In genomic region chr16:11296706-11297491, GRCh38 we compare ENCODE assay signal across 10 cellular contexts. TPM values are rescaled to one million over a fixed set of nuclear protein-coding genes. Genes with fewer than 3 reads are reported as not detected.
DNase-seq lines count a peak whose midpoint lies in the region; ATAC-seq and TF ChIP-seq lines count a peak whose summit lies in the region.
"Had no signal": no experiment of that assay in that cellular context is flagged by ENCODE, and none has a peak within 500 bp of the region (broad histone marks: within the 10 kb centered on the region; RNA-seq: fewer than 3 reads in every experiment).

No MANE protein-coding gene starts in this region.

- no peaks in the 10 kb centered on the region for H3K9me3 Mint-ChIP-seq in T-cell

- no peaks in the 10 kb centered on the region for H3K27me3 ChIP-seq in BE2C
- no peaks in the 10 kb centered on the region for H3K27me3 ChIP-seq in left lung

- no peaks in the 10 kb centered on the region for H3K27me3 Mint-ChIP-seq in T-cell

- H3K36me3 ChIP-seq in BE2C (no peaks in the 10 kb centered on the region), left lung (no peaks in the 10 kb centered on the region)

- CTCF ChIA-PET in T-cell (lab: Charles Lee): interaction anchor here (0.6 to 0.8 kb wide), 3 partner anchors 179 to 328 kb away, joined by 3 to 5 read pairs (median 3); no protein-coding TSS in a partner anchor

- H3K4me3 ChIP-seq in BE2C (ENCODE audit: low read depth, low read length) (peak overlapping the region; percentile 35), left lung (no peak overlapping the region)

- peak overlapping the region; percentile 58 to 75 (median 72) for H3K4me3 Mint-ChIP-seq in T-cell

- POLR2A ChIA-PET in T-cell (lab: Charles Lee): interaction anchor here in 1 of 2 donors (0.5 kb wide), 1 partner anchor 339 kb away, joined by 4 read pairs; no protein-coding TSS in a partner anchor

- H3K27ac Mint-ChIP-seq in T-cell: peak overlapping the region; percentile 52 to 83

- ATAC-seq in GM21515 (IDR thresholded peaks at IDR 0.05; ENCODE audit: unreplicated experiment) (peak; percentile 19), T-cell (replicated peaks in 1 of 4) (peak in 1 of 4 experiments; percentile 9), left lung (peak; percentile 69)

- H3K9me3 ChIP-seq in BE2C: no peaks in the 10 kb centered on the region
- no peaks in the 10 kb centered on the region for H3K9me3 ChIP-seq in left lung

- H3K27ac ChIP-seq in left lung: peak overlapping the region; percentile 41 to 46

- TF ChIP-seq CTCF in BE2C (IDR thresholded peaks at IDR 0.05; ENCODE audit: low read depth, low read length) (no peak), left lung (IDR thresholded peaks at IDR 0.05) (no peak)

- H3K36me3 Mint-ChIP-seq in T-cell: no peaks in the 10 kb centered on the region

- DNase-seq in BE2C (no peak), T-cell (no peak), left lung (no peak), NCI-H1436 (lab: John Stamatoyannopoulos, UW) (no peak), NCI-H1417 (lab: John Stamatoyannopoulos, UW) (no peak), EL (no peak), NCI-H2196 treated with DMSO at 0.1 percent for 48 hours (lab: John Stamatoyannopoulos, UW; ENCODE audit: unreplicated experiment) (no peak)

- intact Hi-C loops in left lung (cut with DNase I): no loop called here

- peaks cover 27 to 41% (median 30%) of the 10 kb centered on the region in 3 donors for H3K4me1 Mint-ChIP-seq in T-cell

- H3K4me1 ChIP-seq in BE2C (peaks cover 4% of the 10 kb centered on the region; the same call in 1 of the 2 replicates), left lung (peaks cover 19 to 23% of the 10 kb centered on the region in 2 donors)

RNA-seq across cellular contexts. Expression of gene PRM1, which starts 15.8 kb away (rescaled TPM):
- not detected for polyA plus RNA-seq in BE2C (2012; ENCODE audit: insufficient read depth, insufficient read length, low read depth)
- not detected for total RNA-seq in T-cell
- total RNA-seq in left lung: not detected
- total RNA-seq: glomerular endothelial cell, SK-MEL-5 had no signal

RNA-seq across cellular contexts. Expression of gene PRM2, which starts 20.6 kb away (rescaled TPM):
- polyA plus RNA-seq in BE2C (2012; ENCODE audit: insufficient read depth, insufficient read length, low read depth): not detected
- not detected for total RNA-seq in T-cell
- not detected for total RNA-seq in left lung
- total RNA-seq: glomerular endothelial cell, SK-MEL-5 had no signal

RNA-seq across cellular contexts. Expression of gene PRM3, which starts 23.5 kb away (rescaled TPM):
- not detected for polyA plus RNA-seq in BE2C (2012; ENCODE audit: insufficient read depth, insufficient read length, low read depth)
- total RNA-seq in T-cell: not detected
- not detected for total RNA-seq in left lung
- total RNA-seq: glomerular endothelial cell, SK-MEL-5 had no signal

RNA-seq across cellular contexts. Expression of gene TNP2, which starts 27.8 kb away (rescaled TPM):
- polyA plus RNA-seq in BE2C (2012; ENCODE audit: insufficient read depth, insufficient read length, low read depth): not detected
- total RNA-seq in T-cell (not detected), left lung (not detected)
- total RNA-seq: glomerular endothelial cell, SK-MEL-5 had no signal

RNA-seq across cellular contexts. Expression of gene SOCS1, which starts 40.9 kb away (rescaled TPM):
- 0.83 TPM for polyA plus RNA-seq in BE2C (2012; ENCODE audit: insufficient read depth, insufficient read length, low read depth)
- total RNA-seq in T-cell (10 to 100 TPM; 49.2 to 67.2 (median 54.5) TPM), left lung (10 to 100 TPM; 11.8 to 21.4 TPM)
